Comparison of ENCODE assay signal across 8 cellular contexts in the genomic region with DNA sequence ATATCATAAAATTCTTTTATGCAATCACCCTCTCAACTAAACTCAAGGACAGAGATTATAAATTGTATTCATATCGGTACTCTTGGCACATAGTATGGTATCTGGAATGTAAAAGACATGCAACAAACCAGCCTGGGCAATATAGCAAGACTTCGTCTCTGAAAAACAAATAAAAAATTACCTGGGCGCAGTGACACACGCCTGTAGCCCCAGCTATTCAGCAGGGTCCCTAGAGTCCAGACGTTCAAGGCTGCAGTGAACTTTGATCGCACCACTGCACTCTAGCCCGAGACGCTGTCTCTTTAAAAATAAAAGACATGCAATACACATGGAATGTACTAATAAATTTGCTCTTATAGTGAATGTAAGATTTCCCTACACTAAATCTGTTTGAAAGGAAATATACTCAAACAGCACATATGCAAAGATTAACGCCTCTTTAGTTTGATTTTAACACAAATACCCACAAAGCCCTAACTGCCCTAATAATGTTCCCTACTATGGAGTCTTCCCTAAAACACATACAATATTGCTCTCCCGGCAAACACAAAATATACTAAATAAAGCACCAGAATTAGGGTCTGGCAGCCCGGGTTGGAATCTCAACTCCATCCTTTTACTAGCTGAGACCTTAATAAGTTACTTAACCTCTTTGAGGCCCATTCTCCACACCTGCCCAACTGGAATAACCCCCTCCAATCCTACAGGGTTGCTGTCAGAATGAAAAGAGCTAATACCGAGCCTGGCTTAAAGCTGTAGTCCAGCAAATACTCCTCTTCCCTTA. TPM values are rescaled to one million over a fixed set of nuclear protein-coding genes. Genes with fewer than 3 reads are reported as not detected.
DNase-seq lines count a peak whose midpoint lies in the region; ATAC-seq and TF ChIP-seq lines count a peak whose summit lies in the region.

No MANE protein-coding gene starts in this region.

- no peak for TF ChIP-seq CTCF in Loucy (conservative IDR thresholded peaks at IDR 0.05; ENCODE audit: low read length)
- TF ChIP-seq CTCF in coronary artery (IDR thresholded peaks at IDR 0.05): no peak

- no peaks in the 10 kb centered on the region for H3K9me2 ChIP-seq in Loucy (replicated peaks; ENCODE audit: low read depth, low read length)

- peak overlapping the region; percentile 92 to 98 (median 96) for H3K4me3 Mint-ChIP-seq in CD4-positive, CD25-positive, alpha-beta regulatory T cell
- H3K4me3 Mint-ChIP-seq in natural killer cell treated with Interleukin-12 subunit alpha and Interleukin-12 subunit beta and Interleukin-15 and Interleukin-18, amount 100 ng/mL, for 72 hours: peak overlapping the region; percentile 98

- DNase-seq in CD4-positive, CD25-positive, alpha-beta regulatory T cell: no peak
- DNase-seq in coronary artery (ENCODE audit: low spot score) (no peak), hypothalamus (lab: John Stamatoyannopoulos, UW) (no peak), ureter (ENCODE audit: low spot score) (no peak), NCI-H1092 treated with DMSO at 0.1 percent for 48 hours (lab: John Stamatoyannopoulos, UW) (no peak)
- DNase-seq in natural killer cell treated with Interleukin-12 subunit alpha and Interleukin-12 subunit beta and Interleukin-15 and Interleukin-18, amount 100 ng/mL, for 72 hours (ENCODE audit: low spot score): no peak

- no peak overlapping the region for H3K27ac ChIP-seq in CD4-positive, CD25-positive, alpha-beta regulatory T cell (ENCODE audit: insufficient read depth, low read length, poor library complexity, severe bottlenecking)
- peak overlapping the region; percentile 70 to 77 for H3K27ac ChIP-seq in coronary artery

- no peaks in the 10 kb centered on the region for H4K20me1 ChIP-seq in Loucy (ENCODE audit: insufficient read depth, low read length, poor library complexity, severe bottlenecking)

- H3K9ac ChIP-seq in Loucy (ENCODE audit: low read depth, low read length, poor library complexity, severe bottlenecking): peak overlapping the region; percentile 54

- H3K4me1 Mint-ChIP-seq in CD4-positive, CD25-positive, alpha-beta regulatory T cell: peaks cover 17 to 34% (median 25%) of the 10 kb centered on the region in 4 donors
- H3K4me1 Mint-ChIP-seq in natural killer cell treated with Interleukin-12 subunit alpha and Interleukin-12 subunit beta and Interleukin-15 and Interleukin-18, amount 100 ng/mL, for 72 hours (ENCODE audit: low read depth in 2 of 2): peaks cover 18 to 21% of the 10 kb centered on the region in 2 donors

- peaks cover 17% of the 10 kb centered on the region for H3K4me1 ChIP-seq in CD4-positive, CD25-positive, alpha-beta regulatory T cell (ENCODE audit: control insufficient read depth, insufficient read depth, low read length, poor library complexity, severe bottlenecking)
- H3K4me1 ChIP-seq in Loucy (ENCODE audit: insufficient read depth, low read length, poor library complexity, severe bottlenecking): peaks cover 12% of the 10 kb centered on the region

- peak overlapping the region; percentile 28 to 97 (median 88) for H3K27ac Mint-ChIP-seq in CD4-positive, CD25-positive, alpha-beta regulatory T cell
- H3K27ac Mint-ChIP-seq in natural killer cell treated with Interleukin-12 subunit alpha and Interleukin-12 subunit beta and Interleukin-15 and Interleukin-18, amount 100 ng/mL, for 72 hours: peak overlapping the region; percentile 89 to 95

- no peaks in the 10 kb centered on the region for H3K9me3 Mint-ChIP-seq in CD4-positive, CD25-positive, alpha-beta regulatory T cell
- no peaks in the 10 kb centered on the region for H3K9me3 Mint-ChIP-seq in natural killer cell treated with Interleukin-12 subunit alpha and Interleukin-12 subunit beta and Interleukin-15 and Interleukin-18, amount 100 ng/mL, for 72 hours

- no peaks in the 10 kb centered on the region for H3K79me2 ChIP-seq in Loucy (ENCODE audit: insufficient read depth, low read length)

- H3K4me3 ChIP-seq in CD4-positive, CD25-positive, alpha-beta regulatory T cell (ENCODE audit: low read depth, low read length): peak overlapping the region; percentile 93
- H3K4me3 ChIP-seq in Loucy (ENCODE audit: low read length, poor library complexity, severe bottlenecking) (peak overlapping the region; percentile 77), coronary artery (peak overlapping the region; percentile 76)

- H3F3A ChIP-seq in Loucy (ENCODE audit: low read depth): no peaks in the 10 kb centered on the region

- peak overlapping the region; percentile 70 for H3K4me2 ChIP-seq in Loucy (ENCODE audit: low read depth, low read length, poor library complexity, severe bottlenecking)

- ATAC-seq in CD4-positive, CD25-positive, alpha-beta regulatory T cell (ENCODE audit: low read depth in 2 of 2): no peak
- no peak for ATAC-seq in natural killer cell treated with Interleukin-12 subunit alpha and Interleukin-12 subunit beta and Interleukin-15 and Interleukin-18, amount 100 ng/mL, for 72 hours
- no peak for ATAC-seq in GM21717 (IDR thresholded peaks at IDR 0.05; ENCODE audit: unreplicated experiment)

- H3K9me3 ChIP-seq in CD4-positive, CD25-positive, alpha-beta regulatory T cell (ENCODE audit: control insufficient read depth in 2 of 2, low read length in 2 of 2): no peaks in the 10 kb centered on the region
- no peaks in the 10 kb centered on the region for H3K9me3 ChIP-seq in Loucy (ENCODE audit: insufficient read depth, low read depth, low read length)

- H2AFZ ChIP-seq in Loucy (ENCODE audit: low read length): peak overlapping the region; percentile 87

- peaks cover 8% of the 10 kb centered on the region for H3K36me3 Mint-ChIP-seq in CD4-positive, CD25-positive, alpha-beta regulatory T cell
- H3K36me3 Mint-ChIP-seq in natural killer cell treated with Interleukin-12 subunit alpha and Interleukin-12 subunit beta and Interleukin-15 and Interleukin-18, amount 100 ng/mL, for 72 hours: no peaks in the 10 kb centered on the region

- H3K27me3 ChIP-seq in CD4-positive, CD25-positive, alpha-beta regulatory T cell (ENCODE audit: control insufficient read depth, insufficient read depth, low read length): peaks cover 4% of the 10 kb centered on the region
- peaks cover 12% of the 10 kb centered on the region for H3K27me3 ChIP-seq in Loucy (ENCODE audit: insufficient read depth, low read length, poor library complexity, severe bottlenecking)

- peaks cover 9% of the 10 kb centered on the region for H3K27me3 Mint-ChIP-seq in CD4-positive, CD25-positive, alpha-beta regulatory T cell
- peaks cover 0 to 3% of the 10 kb centered on the region in 2 donors for H3K27me3 Mint-ChIP-seq in natural killer cell treated with Interleukin-12 subunit alpha and Interleukin-12 subunit beta and Interleukin-15 and Interleukin-18, amount 100 ng/mL, for 72 hours

- H3K36me3 ChIP-seq in CD4-positive, CD25-positive, alpha-beta regulatory T cell (ENCODE audit: control insufficient read depth, insufficient read depth, low read length): no peaks in the 10 kb centered on the region
- no peaks in the 10 kb centered on the region for H3K36me3 ChIP-seq in Loucy (ENCODE audit: insufficient read depth, low read length)

RNA-seq across cellular contexts. Expression of a gene that starts 1.2 kb away (rescaled TPM):
- total RNA-seq in CD4-positive, CD25-positive, alpha-beta regulatory T cell: 40.5 TPM
- polyA plus RNA-seq in CD4-positive, CD25-positive, alpha-beta regulatory T cell: 1 to 10 TPM; 7.0 to 9.3 (median 7.8) TPM
- total RNA-seq in natural killer cell treated with Interleukin-12 subunit alpha and Interleukin-12 subunit beta and Interleukin-15 and Interleukin-18, amount 100 ng/mL, for 72 hours: 10 to 100 TPM; 22.9 to 61.4 TPM
- total RNA-seq in ureter: 36.4 TPM
